ENCODE assay signal across 17 cellular contexts in the genomic region with DNA sequence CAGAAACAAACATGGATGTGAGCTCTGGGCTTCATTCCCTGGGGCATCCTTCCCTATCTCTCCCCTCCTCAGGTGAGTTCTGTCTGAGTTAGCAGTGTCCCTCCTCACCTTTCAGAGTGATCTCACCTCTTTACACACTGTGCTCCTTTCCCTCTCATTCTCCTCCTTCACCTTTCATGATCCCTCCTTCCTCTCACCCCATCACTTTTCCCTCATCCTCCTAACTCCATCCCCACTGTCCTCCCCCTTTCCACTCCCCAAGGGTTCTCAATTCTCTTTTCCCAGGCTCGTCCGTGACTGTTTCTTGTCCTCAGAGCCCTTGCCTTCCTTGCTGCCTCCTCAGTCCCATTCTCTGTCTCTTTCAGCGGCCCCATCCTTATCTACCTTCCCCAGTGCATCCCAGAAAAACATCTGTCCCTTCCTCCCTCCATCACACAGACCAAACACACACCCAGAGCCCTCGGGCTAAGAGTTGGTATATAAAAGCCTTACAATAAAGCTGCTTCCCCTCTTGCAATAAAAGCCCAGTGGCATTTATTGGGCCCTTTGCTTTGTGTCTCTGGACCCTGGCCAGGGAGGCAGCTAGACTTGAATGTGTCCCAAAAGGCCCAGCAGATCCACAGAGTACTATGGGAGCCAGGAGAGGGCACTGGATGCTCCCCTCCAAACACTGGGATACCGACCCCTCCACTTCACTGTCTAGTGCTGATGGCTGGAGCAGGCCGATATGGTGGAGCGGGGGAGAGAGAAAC. TPM values are rescaled to one million over a fixed set of nuclear protein-coding genes. Genes with fewer than 3 reads are reported as not detected.
A peak's percentile ranks its signal among the peaks of the same experiment; 100 is the strongest.
DNase-seq lines count a peak whose midpoint lies in the region; ATAC-seq and TF ChIP-seq lines count a peak whose summit lies in the region.
"Had no signal": no experiment of that assay in that cellular context is flagged by ENCODE, and none has a peak within 500 bp of the region (broad histone marks: within the 10 kb centered on the region; RNA-seq: fewer than 3 reads in every experiment).

No MANE protein-coding gene starts in this region.

- H3K27me3 Mint-ChIP-seq in activated naive CD4-positive, alpha-beta T cell treated with anti-CD3 and anti-CD28 coated beads, Interleukin-2, amount 50 U/mL, for 24 hours: peaks cover 42% of the 10 kb centered on the region
- H3K27me3 Mint-ChIP-seq in WTC11 (ENCODE audit: low read depth): peaks cover 86% of the 10 kb centered on the region

- no peak for TF ChIP-seq POLR2A in suprapubic skin (IDR thresholded peaks at IDR 0.05)
- no peak for TF ChIP-seq POLR2A in Peyer's patch (IDR thresholded peaks at IDR 0.05)

- H3K36me3 ChIP-seq in iPS-18a (ENCODE audit: control insufficient read depth, low read depth, low read length) (peaks cover 4% of the 10 kb centered on the region), suprapubic skin (peaks cover 25% of the 10 kb centered on the region), Peyer's patch (peaks cover 0 to 14% (median 0%) of the 10 kb centered on the region in 3 donors)

- H3K4me3 ChIP-seq in iPS-18a (ENCODE audit: low read length) (peak overlapping the region; percentile 63), suprapubic skin (peak overlapping the region; percentile 65), Peyer's patch (no peak overlapping the region)

- H3K4me1 ChIP-seq in iPS-18a (ENCODE audit: control insufficient read depth, low read depth, low read length): no peaks in the 10 kb centered on the region
- peaks cover 43% of the 10 kb centered on the region for H3K4me1 ChIP-seq in suprapubic skin
- H3K4me1 ChIP-seq in Peyer's patch: peaks cover 4 to 29% (median 13%) of the 10 kb centered on the region in 4 donors

- 33% methylated on average over 7 of the region's 7 CpGs for WGBS in suprapubic skin

- peak overlapping the region; percentile 63 for H3K4me3 Mint-ChIP-seq in activated naive CD4-positive, alpha-beta T cell treated with anti-CD3 and anti-CD28 coated beads, Interleukin-2, amount 50 U/mL, for 24 hours
- H3K4me3 Mint-ChIP-seq in WTC11: peak overlapping the region; percentile 96

- H3K9ac ChIP-seq in iPS-18a (ENCODE audit: low read length): no peak overlapping the region

- peaks cover 60% of the 10 kb centered on the region for H3K27me3 ChIP-seq in iPS-18a (ENCODE audit: control insufficient read depth, insufficient read depth, low read length)
- peaks cover 33% of the 10 kb centered on the region for H3K27me3 ChIP-seq in suprapubic skin
- peaks cover 0 to 24% of the 10 kb centered on the region in 2 donors for H3K27me3 ChIP-seq in Peyer's patch

- DNase-seq in activated naive CD4-positive, alpha-beta T cell treated with Interleukin-2 at 50 U/mL for 16 hours: no peak
- DNase-seq in WTC11 (ENCODE audit: low spot score) (no peak), suprapubic skin (ENCODE audit: low spot score in 2 of 2) (no peak), Peyer's patch (no peak)
- DNase-seq: amniotic stem cell; DMS79 treated with DMSO at 0.1 percent for 48 hours; effector CD4-positive, alpha-beta T cell; NCI-H510A; SHP77 treated with DMSO at 0.1 percent for 48 hours; stimulated activated CD4-positive, alpha-beta T cell treated with anti-CD3 and anti-CD28 coated beads, Interleukin-2, amount 100 ng/mL, for 24 hours; stimulated activated naive CD4-positive, alpha-beta T cell had no signal

- CTCF ChIA-PET in WTC11 (lab: Charles Lee): interaction anchor here (0.8 to 4.4 kb wide), 9 partner anchors 12 to 284 kb away, joined by 3 to 69 read pairs (median 10); a partner anchor contains a TSS

- no peak for TF ChIP-seq CTCF in WTC11 (IDR thresholded peaks at IDR 0.05)
- TF ChIP-seq CTCF in suprapubic skin (IDR thresholded peaks at IDR 0.05): no peak
- TF ChIP-seq CTCF in Peyer's patch (IDR thresholded peaks at IDR 0.05): no peak

- POLR2A ChIA-PET in WTC11 (lab: Charles Lee): interaction anchor here (0.7 to 2.1 kb wide), 4 partner anchors 8 to 29 kb away, joined by 3 to 8 read pairs (median 6); a partner anchor contains a TSS

- H3K4me1 Mint-ChIP-seq in activated naive CD4-positive, alpha-beta T cell treated with anti-CD3 and anti-CD28 coated beads, Interleukin-2, amount 50 U/mL, for 24 hours: peaks cover 70% of the 10 kb centered on the region
- peaks cover 32% of the 10 kb centered on the region for H3K4me1 Mint-ChIP-seq in WTC11

- H3K27ac ChIP-seq in iPS-18a (ENCODE audit: low read length) (no peak overlapping the region), suprapubic skin (no peak overlapping the region), Peyer's patch (no peak overlapping the region)

- H3K27ac Mint-ChIP-seq in activated naive CD4-positive, alpha-beta T cell treated with anti-CD3 and anti-CD28 coated beads, Interleukin-2, amount 50 U/mL, for 24 hours: no peak overlapping the region
- H3K27ac Mint-ChIP-seq in WTC11: no peak overlapping the region

- peaks cover 24% of the 10 kb centered on the region for H3K36me3 Mint-ChIP-seq in activated naive CD4-positive, alpha-beta T cell treated with anti-CD3 and anti-CD28 coated beads, Interleukin-2, amount 50 U/mL, for 24 hours
- no peaks in the 10 kb centered on the region; the same call in 1 of the 2 replicates for H3K36me3 Mint-ChIP-seq in WTC11

- no peaks in the 10 kb centered on the region for H3K9me3 ChIP-seq in iPS-18a (ENCODE audit: control insufficient read depth, low read depth, low read length)
- H3K9me3 ChIP-seq in suprapubic skin: no peaks in the 10 kb centered on the region
- no peaks in the 10 kb centered on the region for H3K9me3 ChIP-seq in Peyer's patch

- no peaks in the 10 kb centered on the region for H3K9me3 Mint-ChIP-seq in activated naive CD4-positive, alpha-beta T cell treated with anti-CD3 and anti-CD28 coated beads, Interleukin-2, amount 50 U/mL, for 24 hours
- H3K9me3 Mint-ChIP-seq in WTC11: no peaks in the 10 kb centered on the region

- ATAC-seq in WTC11 (peak; percentile 15), HG02763 (IDR thresholded peaks at IDR 0.05; ENCODE audit: unreplicated experiment) (no peak), HG02588 (IDR thresholded peaks at IDR 0.05; ENCODE audit: unreplicated experiment) (no peak)

- no peak for TF ChIP-seq EP300 in suprapubic skin (IDR thresholded peaks at IDR 0.05)

TF ChIP-seq in WTC11, 78 proteins besides CTCF, POLR2A, EP300 and RAD21:
- TF ChIP-seq, protein P1, sequence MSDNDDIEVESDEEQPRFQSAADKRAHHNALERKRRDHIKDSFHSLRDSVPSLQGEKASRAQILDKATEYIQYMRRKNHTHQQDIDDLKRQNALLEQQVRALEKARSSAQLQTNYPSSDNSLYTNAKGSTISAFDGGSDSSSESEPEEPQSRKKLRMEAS (CRISPR knock-in tag; IDR thresholded peaks at IDR 0.05): no peak
- TF ChIP-seq NR2C2 (CRISPR knock-in tag; IDR thresholded peaks at IDR 0.05) (no peak), TEAD1 (CRISPR knock-in tag; IDR thresholded peaks at IDR 0.05) (no peak), ZNF671 (CRISPR knock-in tag; IDR thresholded peaks at IDR 0.05) (no peak), NR3C1 (CRISPR knock-in tag; conservative IDR thresholded peaks at IDR 0.05; ENCODE audit: low read depth) (no peak), SMAD4 (CRISPR knock-in tag; IDR thresholded peaks at IDR 0.05) (no peak)
- TF ChIP-seq, protein P2, sequence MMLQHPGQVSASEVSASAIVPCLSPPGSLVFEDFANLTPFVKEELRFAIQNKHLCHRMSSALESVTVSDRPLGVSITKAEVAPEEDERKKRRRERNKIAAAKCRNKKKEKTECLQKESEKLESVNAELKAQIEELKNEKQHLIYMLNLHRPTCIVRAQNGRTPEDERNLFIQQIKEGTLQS (CRISPR knock-in tag; conservative IDR thresholded peaks at IDR 0.05): no peak
TF ChIP-seq in WTC11: peak in this region for 0.

RNA-seq across cellular contexts. Expression of a gene that starts 1.9 kb away (rescaled TPM):
- total RNA-seq in WTC11 (2021) (4.2 to 5.1 TPM (median 4.5 TPM) in 3 replicates), suprapubic skin (10 to 100 TPM; 29.1 to 73.1 (median 44.6) TPM), Peyer's patch (under 1 TPM in 1 of 4 donors, not detected in 3; 0.80 TPM)
- total RNA-seq: H4, lung microvascular endothelial cell had no signal

RNA-seq across cellular contexts. Expression of a gene that starts 6.7 kb away (rescaled TPM):
- total RNA-seq in WTC11 (2021): 25.0 to 28.4 TPM (median 27.7 TPM) in 3 replicates
- 10 to 100 TPM; 35.2 to 54.4 (median 44.2) TPM for total RNA-seq in suprapubic skin
- 10 to 100 TPM; 44.6 to 75.7 (median 58.6) TPM for total RNA-seq in Peyer's patch

RNA-seq across cellular contexts. Expression of a gene that starts 12.6 kb away (rescaled TPM):
- total RNA-seq in WTC11 (2021) (37.7 to 39.6 TPM (median 38.8 TPM) in 3 replicates), suprapubic skin (10 to 100 TPM; 16.7 to 23.9 (median 21.6) TPM), Peyer's patch (10 to 100 TPM; 22.8 to 33.8 (median 27.5) TPM)

RNA-seq across cellular contexts. Expression of a gene that starts 39.2 kb away (rescaled TPM):
- total RNA-seq in WTC11 (2021): 0.11 to 0.16 TPM (median 0.13 TPM) in 3 replicates
- total RNA-seq in suprapubic skin: under 1 TPM in 1 of 4 donors, not detected in 3; 0.57 TPM
- total RNA-seq in Peyer's patch: 10 to 100 TPM in 3 of 4 donors, 1 to 10 TPM in 1; 9.9 to 56.9 (median 42.0) TPM
- total RNA-seq: lung microvascular endothelial cell had no signal

Comparison
In these comparisons a context has a peak if more than half of its experiments do, and no peak if none do; other contexts are left out.
1. H3K4me3 ChIP-seq: peak in iPS-18a (single experiment) and suprapubic skin (single experiment); none in Peyer's patch (0 of 4).